ENCODE assay signal across 7 cellular contexts in genomic region chr9:136944094-136944518, GRCh38. TPM values are rescaled to one million over a fixed set of nuclear protein-coding genes. Genes with fewer than 3 reads are reported as not detected.
DNase-seq lines count a peak whose midpoint lies in the region; ATAC-seq, FAIRE-seq and TF ChIP-seq lines count a peak whose summit lies in the region.

No MANE protein-coding gene starts in this region.

- 0 out of 3 replicates have a peak, but pooled peaks have one; percentile 8 for TF ChIP-seq CTCF in GM12872 (IDR thresholded peaks at IDR 0.05; ENCODE audit: insufficient read depth, low read depth, low read length)
- no peak for TF ChIP-seq CTCF in Loucy (conservative IDR thresholded peaks at IDR 0.05; ENCODE audit: low read length)
- TF ChIP-seq CTCF in brain microvascular endothelial cell (IDR thresholded peaks at IDR 0.05; ENCODE audit: low read depth, low read length, missing control alignments): no peak
- no peak for TF ChIP-seq CTCF in keratinocyte (optimal IDR thresholded peaks at IDR 0.05 in 1 of 3, IDR thresholded peaks at IDR 0.05 in 1 of 3, conservative IDR thresholded peaks at IDR 0.05 in 1 of 3; ENCODE audit: extremely low read depth in 1 of 3, insufficient read depth in 2 of 3, low read length in 3 of 3)

- in situ Hi-C loops in brain microvascular endothelial cell (cut with HindIII; ENCODE audit: low pct_ligation_motif_present, low sequenced_read_pairs): loop anchor here (25.0 kb wide), 1 partner anchor 93 kb away; the partner anchor contains the start of genes ABCA2, FUT7 and NPDC1

- H3K36me3 ChIP-seq in Loucy (ENCODE audit: insufficient read depth, low read length) (peaks cover 24% of the 10 kb centered on the region; the same call in 1 of the 2 replicates), brain microvascular endothelial cell (replicated peaks) (peaks cover 42% of the 10 kb centered on the region), keratinocyte (ENCODE audit: control insufficient read depth in 2 of 2, extremely low read depth in 1 of 2, insufficient read depth in 2 of 2, low read length in 2 of 2) (peaks cover 15 to 27% of the 10 kb centered on the region in 2 experiments), stomach smooth muscle (ENCODE audit: control insufficient read depth in 2 of 2, insufficient read depth in 2 of 2, low read length in 2 of 2) (peaks cover 25 to 33% of the 10 kb centered on the region in 2 donors)

- no peaks in the 10 kb centered on the region for H3K9me3 ChIP-seq in Loucy (ENCODE audit: insufficient read depth, low read depth, low read length)
- no peaks in the 10 kb centered on the region for H3K9me3 ChIP-seq in keratinocyte (ENCODE audit: control insufficient read depth, low read depth, low read length)
- H3K9me3 ChIP-seq in stomach smooth muscle (ENCODE audit: control insufficient read depth in 2 of 2, low read length in 2 of 2): no peaks in the 10 kb centered on the region

- H3K9ac ChIP-seq in Loucy (ENCODE audit: low read depth, low read length, poor library complexity, severe bottlenecking): peak overlapping the region; percentile 95
- H3K9ac ChIP-seq in keratinocyte (ENCODE audit: control insufficient read depth, extremely low read depth, insufficient read depth, low read length): peak overlapping the region; percentile 80
- H3K9ac ChIP-seq in stomach smooth muscle (ENCODE audit: low read length in 2 of 2): peak overlapping the region; percentile 68 to 78

- H3K79me2 ChIP-seq in Loucy (ENCODE audit: insufficient read depth, low read length) (peaks cover 26% of the 10 kb centered on the region), keratinocyte (ENCODE audit: control insufficient read depth, insufficient read depth, low read length) (peaks cover 31% of the 10 kb centered on the region)

- dilution Hi-C loops in keratinocyte (cut with MboI; ENCODE audit: extremely low pct_ligation_motif_present, low sequenced_read_pairs): loop anchor here (25.0 kb wide), 1 partner anchor 132 kb away; the partner anchor contains the start of gene RABL6

- H3K27ac ChIP-seq in brain microvascular endothelial cell (peak overlapping the region; percentile 75), keratinocyte (ENCODE audit: control insufficient read depth, insufficient read depth, low read length) (peak overlapping the region; percentile 67), stomach smooth muscle (ENCODE audit: low read length) (peak overlapping the region; percentile 37)

- no peaks in the 10 kb centered on the region for H3K9me2 ChIP-seq in Loucy (replicated peaks; ENCODE audit: low read depth, low read length)

- ATAC-seq in GM21576 (IDR thresholded peaks at IDR 0.05; ENCODE audit: unreplicated experiment): peak; percentile 18

- H3K4me3 ChIP-seq in Loucy (ENCODE audit: low read length, poor library complexity, severe bottlenecking) (peak overlapping the region; percentile 98), brain microvascular endothelial cell (ENCODE audit: low read depth, low read length) (peak overlapping the region; percentile 76), keratinocyte (ENCODE audit: control insufficient read depth in 2 of 3, extremely low read depth in 1 of 3, insufficient read depth in 2 of 3, low read depth in 1 of 3, low read length in 3 of 3) (peak overlapping the region; percentile 73 to 87 (median 85)), stomach smooth muscle (ENCODE audit: low read length in 2 of 2) (peak overlapping the region; percentile 75 to 87)

- H3F3A ChIP-seq in Loucy (ENCODE audit: low read depth): no peaks in the 10 kb centered on the region

- DNase-seq in brain microvascular endothelial cell: no peak
- DNase-seq in keratinocyte (ENCODE audit: low read depth, low spot score): no peak
- no peak for DNase-seq in NCI-H146 (lab: John Stamatoyannopoulos, UW)

- peaks cover 29% of the 10 kb centered on the region for H4K20me1 ChIP-seq in Loucy (ENCODE audit: insufficient read depth, low read length, poor library complexity, severe bottlenecking)
- no peaks in the 10 kb centered on the region for H4K20me1 ChIP-seq in keratinocyte (ENCODE audit: control insufficient read depth, extremely low read depth, insufficient read depth, low read length)

- H3K4me1 ChIP-seq in Loucy (ENCODE audit: insufficient read depth, low read length, poor library complexity, severe bottlenecking) (peaks cover 17% of the 10 kb centered on the region), keratinocyte (ENCODE audit: control insufficient read depth, extremely low read depth, insufficient read depth, low read length) (peaks cover 14% of the 10 kb centered on the region), stomach smooth muscle (ENCODE audit: control insufficient read depth, insufficient read depth, low read length) (peaks cover 23% of the 10 kb centered on the region)

- H3K27me3 ChIP-seq in Loucy (ENCODE audit: insufficient read depth, low read length, poor library complexity, severe bottlenecking) (no peaks in the 10 kb centered on the region), brain microvascular endothelial cell (replicated peaks) (no peaks in the 10 kb centered on the region), keratinocyte (ENCODE audit: control insufficient read depth, extremely low read depth, insufficient read depth, low read length) (no peaks in the 10 kb centered on the region), stomach smooth muscle (ENCODE audit: control insufficient read depth in 1 of 2, insufficient read depth in 2 of 2, low read length in 2 of 2) (no peaks in the 10 kb centered on the region)

- H2AFZ ChIP-seq in Loucy (ENCODE audit: low read length): no peak overlapping the region; the same call in 1 of the 2 replicates
- H2AFZ ChIP-seq in keratinocyte (ENCODE audit: control insufficient read depth, low read length): no peak overlapping the region

- H3K4me2 ChIP-seq in Loucy (ENCODE audit: low read depth, low read length, poor library complexity, severe bottlenecking) (peak overlapping the region; percentile 94), keratinocyte (ENCODE audit: control insufficient read depth, extremely low read depth, insufficient read depth, low read depth, low read length) (peak overlapping the region; percentile 83)

- no peaks in the 10 kb centered on the region for H3K9me1 ChIP-seq in keratinocyte (ENCODE audit: control insufficient read depth, extremely low read depth, insufficient read depth, low read length)

- FAIRE-seq in keratinocyte (lab: Jason Lieb, UNC): no peak

RNA-seq across cellular contexts. Expression of gene FBXW5, which starts 0.4 kb away (rescaled TPM):
- polyA plus RNA-seq in keratinocyte: 23.0 to 47.2 TPM (median 34.5 TPM) in 3 replicates
- 11.3 TPM for polyA plus RNA-seq in keratinocyte (2011; ENCODE audit: low read depth)
- 15.5 and 43.2 TPM in 2 replicates for polyA plus RNA-seq in keratinocyte (2011; cell fraction: cytosol; rRNA removed)
- polyA plus RNA-seq in keratinocyte (2011; cell fraction: nucleus; rRNA removed): 37.0 and 53.7 TPM in 2 replicates
- 27.3 and 49.9 TPM in 2 replicates for polyA plus RNA-seq in keratinocyte (2012; ENCODE audit: low replicate concordance)
- polyA minus RNA-seq in keratinocyte: 41.1 to 90.0 TPM (median 44.6 TPM) in 3 replicates
- 151 TPM for polyA minus RNA-seq in keratinocyte (2011; cell fraction: cytosol; rRNA and poly(A)+ RNA removed)
- 27.7 and 39.5 TPM in 2 replicates for polyA minus RNA-seq in keratinocyte (2011; cell fraction: nucleus; rRNA and poly(A)+ RNA removed)

RNA-seq across cellular contexts. Expression of gene C8G, which starts 0.9 kb away (rescaled TPM):
- 0.24 to 0.72 TPM (median 0.32 TPM) in 3 replicates for polyA plus RNA-seq in keratinocyte
- polyA plus RNA-seq in keratinocyte (2011; ENCODE audit: low read depth): not detected
- polyA plus RNA-seq in keratinocyte (2011; cell fraction: cytosol; rRNA removed): 0.42 TPM in 1 of 2 replicates, not detected in the other
- polyA plus RNA-seq in keratinocyte (2011; cell fraction: nucleus; rRNA removed): 0.74 and 1.0 TPM in 2 replicates
- not detected in 2 replicates for polyA plus RNA-seq in keratinocyte (2012; ENCODE audit: low replicate concordance)
- not detected in 3 replicates for polyA minus RNA-seq in keratinocyte
- polyA minus RNA-seq in keratinocyte (2011; cell fraction: cytosol; rRNA and poly(A)+ RNA removed): not detected
- polyA minus RNA-seq in keratinocyte (2011; cell fraction: nucleus; rRNA and poly(A)+ RNA removed): not detected in 2 replicates

RNA-seq across cellular contexts. Expression of gene LCN12, which starts 8.0 kb away (rescaled TPM):
- polyA plus RNA-seq in keratinocyte: 0.22 TPM in 1 of 3 replicates, not detected in the others
- not detected for polyA plus RNA-seq in keratinocyte (2011; ENCODE audit: low read depth)
- not detected in 2 replicates for polyA plus RNA-seq in keratinocyte (2011; cell fraction: cytosol; rRNA removed)
- polyA plus RNA-seq in keratinocyte (2011; cell fraction: nucleus; rRNA removed): 0.18 and 0.81 TPM in 2 replicates
- not detected in 2 replicates for polyA plus RNA-seq in keratinocyte (2012; ENCODE audit: low replicate concordance)
- polyA minus RNA-seq in keratinocyte: not detected in 3 replicates
- not detected for polyA minus RNA-seq in keratinocyte (2011; cell fraction: cytosol; rRNA and poly(A)+ RNA removed)
- not detected in 2 replicates for polyA minus RNA-seq in keratinocyte (2011; cell fraction: nucleus; rRNA and poly(A)+ RNA removed)

RNA-seq across cellular contexts. Expression of gene PTGDS, which starts 33.2 kb away (rescaled TPM):
- polyA plus RNA-seq in keratinocyte: not detected in 3 replicates
- polyA plus RNA-seq in keratinocyte (2011; ENCODE audit: low read depth): not detected
- not detected in 2 replicates for polyA plus RNA-seq in keratinocyte (2011; cell fraction: cytosol; rRNA removed)
- polyA plus RNA-seq in keratinocyte (2011; cell fraction: nucleus; rRNA removed): not detected in 2 replicates
- 0.39 TPM in 1 of 2 replicates, not detected in the other for polyA plus RNA-seq in keratinocyte (2012; ENCODE audit: low replicate concordance)
- polyA minus RNA-seq in keratinocyte: not detected in 3 replicates
- polyA minus RNA-seq in keratinocyte (2011; cell fraction: cytosol; rRNA and poly(A)+ RNA removed): not detected
- not detected in 2 replicates for polyA minus RNA-seq in keratinocyte (2011; cell fraction: nucleus; rRNA and poly(A)+ RNA removed)

RNA-seq across cellular contexts. Expression of gene LCNL1, which starts 38.7 kb away (rescaled TPM):
- not detected in 3 replicates for polyA plus RNA-seq in keratinocyte
- not detected for polyA plus RNA-seq in keratinocyte (2011; ENCODE audit: low read depth)
- polyA plus RNA-seq in keratinocyte (2011; cell fraction: cytosol; rRNA removed): not detected in 2 replicates
- not detected in 2 replicates for polyA plus RNA-seq in keratinocyte (2011; cell fraction: nucleus; rRNA removed)
- polyA plus RNA-seq in keratinocyte (2012; ENCODE audit: low replicate concordance): not detected in 2 replicates
- not detected in 3 replicates for polyA minus RNA-seq in keratinocyte
- polyA minus RNA-seq in keratinocyte (2011; cell fraction: cytosol; rRNA and poly(A)+ RNA removed): not detected
- not detected in 2 replicates for polyA minus RNA-seq in keratinocyte (2011; cell fraction: nucleus; rRNA and poly(A)+ RNA removed)
